In genomic region chr10:3806603-3807002, GRCh38 we compare ENCODE assay signal across 9 cellular contexts. TPM values are rescaled to one million over a fixed set of nuclear protein-coding genes. Genes with fewer than 3 reads are reported as not detected.
DNase-seq lines count a peak whose midpoint lies in the region; ATAC-seq and TF ChIP-seq lines count a peak whose summit lies in the region.
"Had no signal": no experiment of that assay in that cellular context is flagged by ENCODE, and none has a peak within 500 bp of the region (broad histone marks: within the 10 kb centered on the region; RNA-seq: fewer than 3 reads in every experiment).

No MANE protein-coding gene starts in this region.

- DNase-seq in HFFc6 (peak; percentile 82), left colon (peak; percentile 74 to 87), C1 segment of cervical spinal cord (lab: John Stamatoyannopoulos, UW) (no peak)
- DNase-seq in activated T-cell treated with anti-CD3 and anti-CD28 coated beads, Interleukin-2, amount 50 U/mL, for 72 hours = peak; percentile 48 to 54

- H3K4me3 Mint-ChIP-seq in HFFc6 = peak overlapping the region; percentile 79
- peak overlapping the region; percentile 46 to 75 for H3K4me3 Mint-ChIP-seq in activated T-cell treated with anti-CD3 and anti-CD28 coated beads, Interleukin-2, amount 50 U/mL, for 72 hours

- no peak for ATAC-seq in activated T-cell treated with anti-CD3 and anti-CD28 coated beads, Interleukin-2, amount 50 U/mL, for 72 hours (replicated peaks in 1 of 2)
- ATAC-seq in left colon (peak; percentile 67), GM21390 (IDR thresholded peaks at IDR 0.05; ENCODE audit: unreplicated experiment) (no peak), GM18858 (IDR thresholded peaks at IDR 0.05; ENCODE audit: unreplicated experiment) (no peak), GM21447 (IDR thresholded peaks at IDR 0.05; ENCODE audit: unreplicated experiment) (no peak)

- H3K9me3 Mint-ChIP-seq in HFFc6 = no peaks in the 10 kb centered on the region
- H3K9me3 Mint-ChIP-seq in activated T-cell treated with anti-CD3 and anti-CD28 coated beads, Interleukin-2, amount 50 U/mL, for 72 hours = no peaks in the 10 kb centered on the region
- H3K9me3 Mint-ChIP-seq: naive B cell had no signal

- H3K27me3 Mint-ChIP-seq in HFFc6 (ENCODE audit: insufficient read depth) = peaks cover 2% of the 10 kb centered on the region; the same call in 1 of the 2 replicates
- no peaks in the 10 kb centered on the region for H3K27me3 Mint-ChIP-seq in activated T-cell treated with anti-CD3 and anti-CD28 coated beads, Interleukin-2, amount 50 U/mL, for 72 hours (ENCODE audit: low read depth)
- H3K27me3 Mint-ChIP-seq: naive B cell had no signal

- TF ChIP-seq CTCF in 22Rv1 (IDR thresholded peaks at IDR 0.05) = no peak
- no peak for TF ChIP-seq CTCF in HFFc6 (IDR thresholded peaks at IDR 0.05)

- intact Hi-C loops in left colon (cut with DNase I, micrococcal nuclease) = no loop called here

- peak overlapping the region; percentile 75 for H3K27ac ChIP-seq in 22Rv1

- peaks cover 84% of the 10 kb centered on the region for H3K4me1 Mint-ChIP-seq in HFFc6 (ENCODE audit: low read depth)
- H3K4me1 Mint-ChIP-seq in activated T-cell treated with anti-CD3 and anti-CD28 coated beads, Interleukin-2, amount 50 U/mL, for 72 hours (ENCODE audit: low read depth) = no peaks in the 10 kb centered on the region

- peak overlapping the region; percentile 99 for H3K27ac Mint-ChIP-seq in HFFc6
- no peak overlapping the region for H3K27ac Mint-ChIP-seq in activated T-cell treated with anti-CD3 and anti-CD28 coated beads, Interleukin-2, amount 50 U/mL, for 72 hours

- no peaks in the 10 kb centered on the region for H3K36me3 Mint-ChIP-seq in HFFc6 (ENCODE audit: low read depth)
- H3K36me3 Mint-ChIP-seq in activated T-cell treated with anti-CD3 and anti-CD28 coated beads, Interleukin-2, amount 50 U/mL, for 72 hours (ENCODE audit: insufficient read depth in 2 of 2) = no peaks in the 10 kb centered on the region
- H3K36me3 Mint-ChIP-seq: naive B cell had no signal

RNA-seq across cellular contexts. Expression of gene KLF6, which starts 21.6 kb away (rescaled TPM):
- total RNA-seq in HFFc6 (2021; fragmentation: NEBNext Ultra II Directional; extraction: Animal tissue kit (Norgen Biotek cat#: 25700)) = 100 to 1,000 TPM; 114 to 154 (median 142) TPM
- 100 to 1,000 TPM; 184 to 240 TPM for total RNA-seq in activated T-cell treated with anti-CD3 and anti-CD28 coated beads, Interleukin-2, amount 50 U/mL, for 72 hours
- 100 to 1,000 TPM; 359 to 434 TPM for total RNA-seq in left colon

Comparison
In these comparisons a context has a peak if more than half of its experiments do, and no peak if none do; other contexts are left out.
1. DNase-seq: peak in HFFc6 (single experiment), activated T-cell treated with anti-CD3 and anti-CD28 coated beads, Interleukin-2, amount 50 U/mL, for 72 hours (2 of 2) and left colon (2 of 2); none in C1 segment of cervical spinal cord (0 of 14).